Comparison of ENCODE assay signal across 24 cellular contexts in the genomic region with DNA sequence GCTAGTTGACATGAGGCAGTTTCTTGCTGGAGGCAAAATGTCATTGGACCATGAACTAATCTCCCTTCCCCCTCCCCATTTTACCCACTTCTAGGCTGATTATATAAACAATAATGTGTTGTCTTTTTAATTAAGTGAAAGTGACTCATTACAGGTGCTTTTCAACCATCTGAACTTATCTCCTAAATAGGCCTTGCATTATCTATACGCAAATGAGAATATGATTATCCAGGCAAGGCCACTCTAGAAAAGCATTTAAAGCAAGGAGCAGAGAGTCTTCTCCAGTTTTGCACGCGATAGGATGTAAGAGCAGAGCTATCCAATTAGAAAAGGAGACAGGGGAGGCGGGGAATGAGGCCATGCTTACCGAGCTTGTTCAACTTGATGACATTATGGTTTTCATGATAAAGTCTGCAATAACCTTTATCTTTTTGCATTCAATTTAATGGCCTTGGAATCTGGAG.
A peak's percentile ranks its signal among the peaks of the same experiment; 100 is the strongest.
DNase-seq lines count a peak whose midpoint lies in the region; ATAC-seq and TF ChIP-seq lines count a peak whose summit lies in the region.
"Had no signal": no experiment of that assay in that cellular context is flagged by ENCODE, and none has a peak within 500 bp of the region (broad histone marks: within the 10 kb centered on the region; RNA-seq: fewer than 3 reads in every experiment).

No MANE protein-coding gene starts in this region.

- H3K36me3 ChIP-seq in CD4-positive, alpha-beta memory T cell (ENCODE audit: insufficient read depth, low read length) = no peaks in the 10 kb centered on the region
- H3K36me3 ChIP-seq: stomach, tibial artery had no signal

- H3K27ac Mint-ChIP-seq in neural crest cell (ENCODE audit: unreplicated experiment) (peak overlapping the region; percentile 14), T-cell (no peak overlapping the region)
- H3K27ac Mint-ChIP-seq in CD4-positive, alpha-beta memory T cell = no peak overlapping the region
- no peak overlapping the region for H3K27ac Mint-ChIP-seq in activated CD8-positive, alpha-beta T cell treated with anti-CD3 and anti-CD28 coated beads, Interleukin-2, amount 10 ng/mL, durations not matched to agents 7 days and 5 days
- H3K27ac Mint-ChIP-seq: activated naive CD4-positive, alpha-beta T cell treated with anti-CD3 and anti-CD28 coated beads, Interleukin-2, amount 50 U/mL, for 24 hours; activated T-helper 1 cell treated with anti-CD3 and anti-CD28 coated beads, Interleukin-12 subunit alpha, Interleukin-12 subunit beta, Interleukin-2, Interleukin-4 antibody, amounts not matched to agents 30 ng/mL and 10 ng/mL and 1 ng/mL, durations not matched to agents 14 hours and 24 hours and 36 hours; CD8-positive, alpha-beta T cell; memory B cell; progenitor cell of endocrine pancreas had no signal

- CTCF ChIA-PET in HEK293T (lab: Yijun Ruan, JAX) = interaction anchor here (0.6 to 1.4 kb wide), 2 partner anchors 13 to 829 kb away, joined by 3 to 4 read pairs; no protein-coding TSS in a partner anchor
- CTCF ChIA-PET in CD4-positive, alpha-beta memory T cell (lab: Charles Lee; ENCODE audit: partially characterized antibody) = no interaction called here
- CTCF ChIA-PET in T-cell (lab: Charles Lee) = no interaction called here
- CTCF ChIA-PET in activated CD8-positive, alpha-beta T cell treated with anti-CD3 and anti-CD28 coated beads, Interleukin-2, amount 10 ng/mL, durations not matched to agents 7 days and 5 days (lab: Charles Lee) = no interaction called here

- no peak overlapping the region for H3K4me3 Mint-ChIP-seq in neural crest cell
- no peak overlapping the region for H3K4me3 Mint-ChIP-seq in CD4-positive, alpha-beta memory T cell
- no peak overlapping the region for H3K4me3 Mint-ChIP-seq in T-cell
- no peak overlapping the region for H3K4me3 Mint-ChIP-seq in activated CD8-positive, alpha-beta T cell treated with anti-CD3 and anti-CD28 coated beads, Interleukin-2, amount 10 ng/mL, durations not matched to agents 7 days and 5 days
- H3K4me3 Mint-ChIP-seq: activated naive CD4-positive, alpha-beta T cell treated with anti-CD3 and anti-CD28 coated beads, Interleukin-2, amount 50 U/mL, for 24 hours; activated T-helper 1 cell treated with anti-CD3 and anti-CD28 coated beads, Interleukin-12 subunit alpha, Interleukin-12 subunit beta, Interleukin-2, Interleukin-4 antibody, amounts not matched to agents 30 ng/mL and 10 ng/mL and 1 ng/mL, durations not matched to agents 14 hours and 24 hours and 36 hours; CD8-positive, alpha-beta T cell; memory B cell had no signal

- ATAC-seq in T-cell (replicated peaks in 1 of 4) = no peak
- ATAC-seq in activated CD8-positive, alpha-beta T cell treated with anti-CD3 and anti-CD28 coated beads, Interleukin-2, amount 10 ng/mL, durations not matched to agents 7 days and 5 days = no peak
- ATAC-seq: CD8-positive, alpha-beta T cell; esophagus mucosa; left colon had no signal

- DNase-seq in NCI-H2107 treated with DMSO at 0.1 percent for 48 hours (lab: John Stamatoyannopoulos, UW; ENCODE audit: unreplicated experiment) (peak; percentile 17), NCI-H2107 (lab: John Stamatoyannopoulos, UW) (no peak), HEK293T (ENCODE audit: extremely low spot score) (peak; percentile 24), NCI-H345 (lab: John Stamatoyannopoulos, UW) (peak; percentile 82), neural crest cell (ENCODE audit: low read depth, low spot score) (no peak), T-cell (no peak)
- no peak for DNase-seq in CD4-positive, alpha-beta memory T cell
- no peak for DNase-seq in activated CD8-positive, alpha-beta T cell treated with anti-CD3 and anti-CD28 coated beads, Interleukin-2, amount 10 ng/mL, durations not matched to agents 7 days and 5 days
- DNase-seq: CD8-positive, alpha-beta T cell; H7; left colon; NCI-H226; RPMI8226; stimulated activated CD8-positive, alpha-beta memory T cell treated with anti-CD3 and anti-CD28 coated beads, Interleukin-4, amount 100 ng/mL, for 48 hours; stomach; tibial artery had no signal

- no peak for TF ChIP-seq CTCF in neural crest cell (conservative IDR thresholded peaks at IDR 0.05)

- POLR2A ChIA-PET in HEK293T (lab: Yijun Ruan, JAX) = no interaction called here
- POLR2A ChIA-PET in CD4-positive, alpha-beta memory T cell (lab: Charles Lee; ENCODE audit: partially characterized antibody) = no interaction called here
- POLR2A ChIA-PET in T-cell (lab: Charles Lee) = no interaction called here
- POLR2A ChIA-PET in activated CD8-positive, alpha-beta T cell treated with anti-CD3 and anti-CD28 coated beads, Interleukin-2, amount 10 ng/mL, durations not matched to agents 7 days and 5 days (lab: Charles Lee) = no interaction called here

- H3K9me3 Mint-ChIP-seq in neural crest cell (no peaks in the 10 kb centered on the region), T-cell (no peaks in the 10 kb centered on the region)
- H3K9me3 Mint-ChIP-seq in CD4-positive, alpha-beta memory T cell = no peaks in the 10 kb centered on the region
- H3K9me3 Mint-ChIP-seq in activated CD8-positive, alpha-beta T cell treated with anti-CD3 and anti-CD28 coated beads, Interleukin-2, amount 10 ng/mL, durations not matched to agents 7 days and 5 days (ENCODE audit: insufficient read depth) = no peaks in the 10 kb centered on the region
- H3K9me3 Mint-ChIP-seq: activated naive CD4-positive, alpha-beta T cell treated with anti-CD3 and anti-CD28 coated beads, Interleukin-2, amount 50 U/mL, for 24 hours; activated T-helper 1 cell treated with anti-CD3 and anti-CD28 coated beads, Interleukin-12 subunit alpha, Interleukin-12 subunit beta, Interleukin-2, Interleukin-4 antibody, amounts not matched to agents 30 ng/mL and 10 ng/mL and 1 ng/mL, durations not matched to agents 14 hours and 24 hours and 36 hours; CD8-positive, alpha-beta T cell; memory B cell had no signal

- H3K4me1 Mint-ChIP-seq in neural crest cell (peaks cover 3% of the 10 kb centered on the region), T-cell (peaks cover 0 to 2% (median 0%) of the 10 kb centered on the region in 3 donors)
- peaks cover 0 to 7% (median 2%) of the 10 kb centered on the region in 4 donors for H3K4me1 Mint-ChIP-seq in CD4-positive, alpha-beta memory T cell
- H3K4me1 Mint-ChIP-seq in activated CD8-positive, alpha-beta T cell treated with anti-CD3 and anti-CD28 coated beads, Interleukin-2, amount 10 ng/mL, durations not matched to agents 7 days and 5 days (ENCODE audit: low read depth) = no peaks in the 10 kb centered on the region
- H3K4me1 Mint-ChIP-seq: activated naive CD4-positive, alpha-beta T cell treated with anti-CD3 and anti-CD28 coated beads, Interleukin-2, amount 50 U/mL, for 24 hours had no signal

- no peaks in the 10 kb centered on the region for H3K27me3 ChIP-seq in CD4-positive, alpha-beta memory T cell (ENCODE audit: insufficient read depth, low read length)
- H3K27me3 ChIP-seq: hepatocyte, stomach, tibial artery had no signal

- no peak overlapping the region for H3K27ac ChIP-seq in CD4-positive, alpha-beta memory T cell (ENCODE audit: low read depth, low read length)
- H3K27ac ChIP-seq: 22Rv1, coronary artery, hepatocyte, stomach, tibial artery had no signal

- no peak overlapping the region for H3K4me3 ChIP-seq in CD4-positive, alpha-beta memory T cell (ENCODE audit: low read length in 2 of 2)
- H3K4me3 ChIP-seq: coronary artery, hepatocyte, stomach, tibial artery had no signal

- no peaks in the 10 kb centered on the region for H3K9me3 ChIP-seq in CD4-positive, alpha-beta memory T cell (ENCODE audit: control insufficient read depth in 1 of 2, low read length in 2 of 2)
- H3K9me3 ChIP-seq: stomach, tibial artery had no signal

- intact Hi-C loops in CD4-positive, alpha-beta memory T cell (cut with micrococcal nuclease) = no loop called here

- no peaks in the 10 kb centered on the region for H3K4me1 ChIP-seq in CD4-positive, alpha-beta memory T cell (ENCODE audit: insufficient read depth, low read length)
- H3K4me1 ChIP-seq: stomach had no signal

- H3K27me3 Mint-ChIP-seq in neural crest cell (ENCODE audit: low read depth) (no peaks in the 10 kb centered on the region), T-cell (no peaks in the 10 kb centered on the region)
- H3K27me3 Mint-ChIP-seq in CD4-positive, alpha-beta memory T cell = no peaks in the 10 kb centered on the region
- no peaks in the 10 kb centered on the region for H3K27me3 Mint-ChIP-seq in activated CD8-positive, alpha-beta T cell treated with anti-CD3 and anti-CD28 coated beads, Interleukin-2, amount 10 ng/mL, durations not matched to agents 7 days and 5 days (ENCODE audit: low read depth)
- H3K27me3 Mint-ChIP-seq: activated naive CD4-positive, alpha-beta T cell treated with anti-CD3 and anti-CD28 coated beads, Interleukin-2, amount 50 U/mL, for 24 hours; memory B cell; progenitor cell of endocrine pancreas had no signal

- H3K36me3 Mint-ChIP-seq in neural crest cell (ENCODE audit: low read depth) (no peaks in the 10 kb centered on the region), T-cell (peaks cover 13% of the 10 kb centered on the region)
- no peaks in the 10 kb centered on the region for H3K36me3 Mint-ChIP-seq in CD4-positive, alpha-beta memory T cell
- no peaks in the 10 kb centered on the region for H3K36me3 Mint-ChIP-seq in activated CD8-positive, alpha-beta T cell treated with anti-CD3 and anti-CD28 coated beads, Interleukin-2, amount 10 ng/mL, durations not matched to agents 7 days and 5 days (ENCODE audit: low read depth)
- H3K36me3 Mint-ChIP-seq: CD8-positive, alpha-beta T cell; memory B cell had no signal

TF ChIP-seq in HEK293T, 16 proteins besides CTCF, POLR2A, EP300 and RAD21 (continues in another document):
- TF ChIP-seq HDGF (IDR thresholded peaks at IDR 0.05; ENCODE audit: borderline replicate concordance) (no peak), L3MBTL2 (conservative IDR thresholded peaks at IDR 0.05) (no peak), SUZ12 (IDR thresholded peaks at IDR 0.05) (no peak), FOXA1 (IDR thresholded peaks at IDR 0.05) (no peak), BHLHE40 (IDR thresholded peaks at IDR 0.05; ENCODE audit: borderline replicate concordance) (no peak), TARDBP (IDR thresholded peaks at IDR 0.05) (no peak), FOXM1 (IDR thresholded peaks at IDR 0.05; ENCODE audit: borderline replicate concordance) (no peak), LEF1 (IDR thresholded peaks at IDR 0.05; ENCODE audit: borderline replicate concordance) (no peak), CTBP1 (IDR thresholded peaks at IDR 0.05; ENCODE audit: borderline replicate concordance) (no peak), FOXK2 (IDR thresholded peaks at IDR 0.05) (no peak), NFRKB (IDR thresholded peaks at IDR 0.05) (no peak), ZNF384 (IDR thresholded peaks at IDR 0.05) (no peak)

Comparison
In these comparisons a context has a peak if more than half of its experiments do, and no peak if none do; other contexts are left out.
1. DNase-seq: peak in NCI-H2107 treated with DMSO at 0.1 percent for 48 hours (single experiment), HEK293T (single experiment) and NCI-H345 (single experiment); none in NCI-H2107 (single experiment), neural crest cell (single experiment), CD4-positive, alpha-beta memory T cell (0 of 5), T-cell (0 of 34) and activated CD8-positive, alpha-beta T cell treated with anti-CD3 and anti-CD28 coated beads, Interleukin-2, amount 10 ng/mL, durations not matched to agents 7 days and 5 days (single experiment).